1 cellular context compared by ENCODE assay signal in the genomic region with DNA sequence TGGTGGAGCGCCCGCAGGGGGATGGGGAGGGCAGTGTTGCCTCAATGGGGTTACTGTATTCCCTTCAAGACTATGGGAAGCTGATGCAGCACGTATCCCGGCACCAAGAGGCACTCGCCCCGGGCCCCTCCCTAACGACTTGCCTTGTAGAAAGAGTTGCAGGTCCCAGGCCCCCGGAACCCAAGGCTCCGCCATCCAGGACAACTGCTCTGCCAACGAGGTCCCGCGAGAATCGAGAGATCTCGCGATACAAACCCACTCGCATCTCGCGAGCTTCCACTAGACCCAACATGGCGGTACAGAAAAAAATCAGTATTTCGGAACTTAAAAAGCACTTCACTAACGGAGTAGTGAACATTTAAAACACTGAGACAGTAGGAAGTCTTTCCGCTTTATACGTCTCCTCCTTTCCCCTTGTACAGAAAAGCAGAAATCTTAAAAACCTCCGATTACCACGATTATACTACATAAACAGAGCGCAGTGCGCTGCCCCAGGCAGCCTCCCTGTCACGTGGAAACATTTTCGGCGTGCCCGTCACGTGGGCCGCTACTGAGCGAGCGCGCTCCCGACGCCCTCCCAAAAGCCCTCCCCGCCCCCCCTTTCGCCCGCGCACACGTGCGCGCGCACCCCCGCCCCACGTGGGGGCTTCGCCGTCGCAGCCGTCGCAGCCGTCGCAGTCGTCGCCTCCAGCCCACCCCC.
TF ChIP-seq lines count a peak whose summit lies in the region.

Gene ZZZ3 (minus strand): TSS at position 217 of the 700 bp plus-strand sequence. CDS start 49,304 bp downstream, outside the sequence.

TF ChIP-seq in HepG2, 621 proteins besides CTCF, POLR2A, EP300 and RAD21 (continued from another document and continues in another):
- TF ChIP-seq, protein P1, sequence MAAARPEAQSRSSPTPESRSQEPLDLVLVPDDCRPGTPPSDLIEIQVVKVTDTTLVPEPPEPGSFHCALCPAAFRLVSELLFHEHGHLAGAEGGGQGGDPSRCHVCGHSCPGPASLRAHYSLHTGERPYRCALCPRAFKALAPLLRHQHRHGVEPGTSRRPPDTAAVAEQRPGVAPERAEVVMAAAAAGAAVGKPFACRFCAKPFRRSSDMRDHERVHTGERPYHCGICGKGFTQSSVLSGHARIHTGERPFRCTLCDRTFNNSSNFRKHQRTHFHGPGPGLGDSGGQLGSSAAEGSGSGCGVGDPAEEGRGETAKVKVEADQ (CRISPR knock-in tag; IDR thresholded peaks at IDR 0.05; ENCODE audit: borderline replicate concordance): no peak
- TF ChIP-seq ZNF496 (CRISPR knock-in tag; IDR thresholded peaks at IDR 0.05; ENCODE audit: insufficient replicate concordance): no peak
- no peak for TF ChIP-seq NCOR1 (IDR thresholded peaks at IDR 0.05; ENCODE audit: borderline replicate concordance, low read length)
- TF ChIP-seq, protein P2, sequence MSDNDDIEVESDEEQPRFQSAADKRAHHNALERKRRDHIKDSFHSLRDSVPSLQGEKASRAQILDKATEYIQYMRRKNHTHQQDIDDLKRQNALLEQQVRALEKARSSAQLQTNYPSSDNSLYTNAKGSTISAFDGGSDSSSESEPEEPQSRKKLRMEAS (IDR thresholded peaks at IDR 0.05): peak; percentile 82
- TF ChIP-seq ZNF251 (CRISPR knock-in tag; IDR thresholded peaks at IDR 0.05): no peak
- no peak for TF ChIP-seq ZBTB38 (CRISPR knock-in tag; IDR thresholded peaks at IDR 0.05)
- TF ChIP-seq, protein P3, sequence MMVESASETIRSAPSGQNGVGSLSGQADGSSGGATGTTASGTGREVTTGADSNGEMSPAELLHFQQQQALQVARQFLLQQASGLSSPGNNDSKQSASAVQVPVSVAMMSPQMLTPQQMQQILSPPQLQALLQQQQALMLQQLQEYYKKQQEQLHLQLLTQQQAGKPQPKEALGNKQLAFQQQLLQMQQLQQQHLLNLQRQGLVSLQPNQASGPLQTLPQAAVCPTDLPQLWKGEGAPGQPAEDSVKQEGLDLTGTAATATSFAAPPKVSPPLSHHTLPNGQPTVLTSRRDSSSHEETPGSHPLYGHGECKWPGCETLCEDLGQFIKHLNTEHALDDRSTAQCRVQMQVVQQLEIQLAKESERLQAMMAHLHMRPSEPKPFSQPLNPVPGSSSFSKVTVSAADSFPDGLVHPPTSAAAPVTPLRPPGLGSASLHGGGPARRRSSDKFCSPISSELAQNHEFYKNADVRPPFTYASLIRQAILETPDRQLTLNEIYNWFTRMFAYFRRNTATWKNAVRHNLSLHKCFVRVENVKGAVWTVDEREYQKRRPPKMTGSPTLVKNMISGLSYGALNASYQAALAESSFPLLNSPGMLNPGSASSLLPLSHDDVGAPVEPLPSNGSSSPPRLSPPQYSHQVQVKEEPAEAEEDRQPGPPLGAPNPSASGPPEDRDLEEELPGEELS (CRISPR knock-in tag; IDR thresholded peaks at IDR 0.05): no peak
- TF ChIP-seq SMAD3 (CRISPR knock-in tag; IDR thresholded peaks at IDR 0.05): no peak
- TF ChIP-seq SP5 (CRISPR knock-in tag; IDR thresholded peaks at IDR 0.05; ENCODE audit: borderline replicate concordance, low read depth): no peak
- TF ChIP-seq GTF3A (CRISPR knock-in tag; conservative IDR thresholded peaks at IDR 0.05): no peak
- no peak; the same call in 1 of the 2 replicates for TF ChIP-seq NFRKB (IDR thresholded peaks at IDR 0.05)
- TF ChIP-seq ZNF570 (CRISPR knock-in tag; IDR thresholded peaks at IDR 0.05; ENCODE audit: borderline replicate concordance): no peak
- TF ChIP-seq HNF4A (CRISPR knock-in tag; IDR thresholded peaks at IDR 0.05): no peak
- peak; percentile 24; the same call in 1 of the 2 replicates for TF ChIP-seq ELF1 (CRISPR knock-in tag; IDR thresholded peaks at IDR 0.05)
- no peak for TF ChIP-seq ZKSCAN1 (IDR thresholded peaks at IDR 0.05; ENCODE audit: low read length)
- TF ChIP-seq SP1 (IDR thresholded peaks at IDR 0.05): peak; percentile 80; the same call in 1 of the 2 replicates
- TF ChIP-seq SP1 (CRISPR knock-in tag; IDR thresholded peaks at IDR 0.05): 0 out of 2 replicates have a peak, but pooled peaks have one; percentile 17
- 0 out of 2 replicates have a peak, but pooled peaks have one; percentile 42 for TF ChIP-seq TMF1 (CRISPR knock-in tag; IDR thresholded peaks at IDR 0.05; ENCODE audit: low read depth)
- TF ChIP-seq MTF2 (CRISPR knock-in tag; IDR thresholded peaks at IDR 0.05; ENCODE audit: borderline replicate concordance): no peak
- TF ChIP-seq, protein P4, sequence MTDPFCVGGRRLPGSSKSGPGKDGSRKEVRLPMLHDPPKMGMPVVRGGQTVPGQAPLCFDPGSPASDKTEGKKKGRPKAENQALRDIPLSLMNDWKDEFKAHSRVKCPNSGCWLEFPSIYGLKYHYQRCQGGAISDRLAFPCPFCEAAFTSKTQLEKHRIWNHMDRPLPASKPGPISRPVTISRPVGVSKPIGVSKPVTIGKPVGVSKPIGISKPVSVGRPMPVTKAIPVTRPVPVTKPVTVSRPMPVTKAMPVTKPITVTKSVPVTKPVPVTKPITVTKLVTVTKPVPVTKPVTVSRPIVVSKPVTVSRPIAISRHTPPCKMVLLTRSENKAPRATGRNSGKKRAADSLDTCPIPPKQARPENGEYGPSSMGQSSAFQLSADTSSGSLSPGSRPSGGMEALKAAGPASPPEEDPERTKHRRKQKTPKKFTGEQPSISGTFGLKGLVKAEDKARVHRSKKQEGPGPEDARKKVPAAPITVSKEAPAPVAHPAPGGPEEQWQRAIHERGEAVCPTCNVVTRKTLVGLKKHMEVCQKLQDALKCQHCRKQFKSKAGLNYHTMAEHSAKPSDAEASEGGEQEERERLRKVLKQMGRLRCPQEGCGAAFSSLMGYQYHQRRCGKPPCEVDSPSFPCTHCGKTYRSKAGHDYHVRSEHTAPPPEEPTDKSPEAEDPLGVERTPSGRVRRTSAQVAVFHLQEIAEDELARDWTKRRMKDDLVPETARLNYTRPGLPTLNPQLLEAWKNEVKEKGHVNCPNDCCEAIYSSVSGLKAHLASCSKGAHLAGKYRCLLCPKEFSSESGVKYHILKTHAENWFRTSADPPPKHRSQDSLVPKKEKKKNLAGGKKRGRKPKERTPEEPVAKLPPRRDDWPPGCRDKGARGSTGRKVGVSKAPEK (CRISPR knock-in tag; IDR thresholded peaks at IDR 0.05; ENCODE audit: borderline replicate concordance): no peak
- TF ChIP-seq, protein P5, sequence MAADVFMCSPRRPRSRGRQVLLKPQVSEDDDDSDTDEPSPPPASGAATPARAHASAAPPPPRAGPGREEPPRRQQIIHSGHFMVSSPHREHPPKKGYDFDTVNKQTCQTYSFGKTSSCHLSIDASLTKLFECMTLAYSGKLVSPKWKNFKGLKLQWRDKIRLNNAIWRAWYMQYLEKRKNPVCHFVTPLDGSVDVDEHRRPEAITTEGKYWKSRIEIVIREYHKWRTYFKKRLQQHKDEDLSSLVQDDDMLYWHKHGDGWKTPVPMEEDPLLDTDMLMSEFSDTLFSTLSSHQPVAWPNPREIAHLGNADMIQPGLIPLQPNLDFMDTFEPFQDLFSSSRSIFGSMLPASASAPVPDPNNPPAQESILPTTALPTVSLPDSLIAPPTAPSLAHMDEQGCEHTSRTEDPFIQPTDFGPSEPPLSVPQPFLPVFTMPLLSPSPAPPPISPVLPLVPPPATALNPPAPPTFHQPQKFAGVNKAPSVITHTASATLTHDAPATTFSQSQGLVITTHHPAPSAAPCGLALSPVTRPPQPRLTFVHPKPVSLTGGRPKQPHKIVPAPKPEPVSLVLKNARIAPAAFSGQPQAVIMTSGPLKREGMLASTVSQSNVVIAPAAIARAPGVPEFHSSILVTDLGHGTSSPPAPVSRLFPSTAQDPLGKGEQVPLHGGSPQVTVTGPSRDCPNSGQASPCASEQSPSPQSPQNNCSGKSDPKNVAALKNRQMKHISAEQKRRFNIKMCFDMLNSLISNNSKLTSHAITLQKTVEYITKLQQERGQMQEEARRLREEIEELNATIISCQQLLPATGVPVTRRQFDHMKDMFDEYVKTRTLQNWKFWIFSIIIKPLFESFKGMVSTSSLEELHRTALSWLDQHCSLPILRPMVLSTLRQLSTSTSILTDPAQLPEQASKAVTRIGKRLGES (CRISPR knock-in tag; IDR thresholded peaks at IDR 0.05; ENCODE audit: borderline replicate concordance): 0 out of 2 replicates have a peak, but pooled peaks have one; percentile 49
- TF ChIP-seq ZNF839 (CRISPR knock-in tag; IDR thresholded peaks at IDR 0.05; ENCODE audit: borderline replicate concordance): no peak
- no peak for TF ChIP-seq XRCC5 (optimal IDR thresholded peaks at IDR 0.05; ENCODE audit: low read length)
- TF ChIP-seq, protein P6, sequence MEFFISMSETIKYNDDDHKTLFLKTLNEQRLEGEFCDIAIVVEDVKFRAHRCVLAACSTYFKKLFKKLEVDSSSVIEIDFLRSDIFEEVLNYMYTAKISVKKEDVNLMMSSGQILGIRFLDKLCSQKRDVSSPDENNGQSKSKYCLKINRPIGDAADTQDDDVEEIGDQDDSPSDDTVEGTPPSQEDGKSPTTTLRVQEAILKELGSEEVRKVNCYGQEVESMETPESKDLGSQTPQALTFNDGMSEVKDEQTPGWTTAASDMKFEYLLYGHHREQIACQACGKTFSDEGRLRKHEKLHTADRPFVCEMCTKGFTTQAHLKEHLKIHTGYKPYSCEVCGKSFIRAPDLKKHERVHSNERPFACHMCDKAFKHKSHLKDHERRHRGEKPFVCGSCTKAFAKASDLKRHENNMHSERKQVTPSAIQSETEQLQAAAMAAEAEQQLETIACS (CRISPR knock-in tag; IDR thresholded peaks at IDR 0.05): peak; percentile 98
- no peak for TF ChIP-seq ZNF143 (CRISPR knock-in tag; IDR thresholded peaks at IDR 0.05)
- TF ChIP-seq TOE1 (CRISPR knock-in tag; IDR thresholded peaks at IDR 0.05): no peak
- no peak for TF ChIP-seq NR2F1 (CRISPR knock-in tag; IDR thresholded peaks at IDR 0.05)
- TF ChIP-seq, protein P7, sequence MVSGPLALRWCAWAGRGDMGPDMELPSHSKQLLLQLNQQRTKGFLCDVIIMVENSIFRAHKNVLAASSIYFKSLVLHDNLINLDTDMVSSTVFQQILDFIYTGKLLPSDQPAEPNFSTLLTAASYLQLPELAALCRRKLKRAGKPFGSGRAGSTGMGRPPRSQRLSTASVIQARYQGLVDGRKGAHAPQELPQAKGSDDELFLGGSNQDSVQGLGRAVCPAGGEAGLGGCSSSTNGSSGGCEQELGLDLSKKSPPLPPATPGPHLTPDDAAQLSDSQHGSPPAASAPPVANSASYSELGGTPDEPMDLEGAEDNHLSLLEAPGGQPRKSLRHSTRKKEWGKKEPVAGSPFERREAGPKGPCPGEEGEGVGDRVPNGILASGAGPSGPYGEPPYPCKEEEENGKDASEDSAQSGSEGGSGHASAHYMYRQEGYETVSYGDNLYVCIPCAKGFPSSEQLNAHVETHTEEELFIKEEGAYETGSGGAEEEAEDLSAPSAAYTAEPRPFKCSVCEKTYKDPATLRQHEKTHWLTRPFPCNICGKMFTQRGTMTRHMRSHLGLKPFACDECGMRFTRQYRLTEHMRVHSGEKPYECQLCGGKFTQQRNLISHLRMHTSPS (CRISPR knock-in tag; IDR thresholded peaks at IDR 0.05; ENCODE audit: low read depth): no peak
- TF ChIP-seq HOXA3 (CRISPR knock-in tag; IDR thresholded peaks at IDR 0.05): peak; percentile 81
- peak; percentile 40; the same call in 1 of the 2 replicates for TF ChIP-seq FOXK2 (IDR thresholded peaks at IDR 0.05)
- TF ChIP-seq, protein P8, sequence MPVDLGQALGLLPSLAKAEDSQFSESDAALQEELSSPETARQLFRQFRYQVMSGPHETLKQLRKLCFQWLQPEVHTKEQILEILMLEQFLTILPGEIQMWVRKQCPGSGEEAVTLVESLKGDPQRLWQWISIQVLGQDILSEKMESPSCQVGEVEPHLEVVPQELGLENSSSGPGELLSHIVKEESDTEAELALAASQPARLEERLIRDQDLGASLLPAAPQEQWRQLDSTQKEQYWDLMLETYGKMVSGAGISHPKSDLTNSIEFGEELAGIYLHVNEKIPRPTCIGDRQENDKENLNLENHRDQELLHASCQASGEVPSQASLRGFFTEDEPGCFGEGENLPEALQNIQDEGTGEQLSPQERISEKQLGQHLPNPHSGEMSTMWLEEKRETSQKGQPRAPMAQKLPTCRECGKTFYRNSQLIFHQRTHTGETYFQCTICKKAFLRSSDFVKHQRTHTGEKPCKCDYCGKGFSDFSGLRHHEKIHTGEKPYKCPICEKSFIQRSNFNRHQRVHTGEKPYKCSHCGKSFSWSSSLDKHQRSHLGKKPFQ (CRISPR knock-in tag; IDR thresholded peaks at IDR 0.05; ENCODE audit: insufficient replicate concordance): no peak
- TF ChIP-seq MBD4 (IDR thresholded peaks at IDR 0.05; ENCODE audit: borderline replicate concordance, low read length): no peak
- 0 out of 2 replicates have a peak, but pooled peaks have one; percentile 28 for TF ChIP-seq ZMAT3 (CRISPR knock-in tag; conservative IDR thresholded peaks at IDR 0.05)
- TF ChIP-seq HES4 (CRISPR knock-in tag; IDR thresholded peaks at IDR 0.05; ENCODE audit: borderline replicate concordance): no peak
- TF ChIP-seq, protein P9, sequence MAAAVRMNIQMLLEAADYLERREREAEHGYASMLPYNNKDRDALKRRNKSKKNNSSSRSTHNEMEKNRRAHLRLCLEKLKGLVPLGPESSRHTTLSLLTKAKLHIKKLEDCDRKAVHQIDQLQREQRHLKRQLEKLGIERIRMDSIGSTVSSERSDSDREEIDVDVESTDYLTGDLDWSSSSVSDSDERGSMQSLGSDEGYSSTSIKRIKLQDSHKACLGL (CRISPR knock-in tag; IDR thresholded peaks at IDR 0.05): no peak; the same call in 1 of the 2 replicates
- TF ChIP-seq THRA (CRISPR knock-in tag; IDR thresholded peaks at IDR 0.05; ENCODE audit: borderline replicate concordance): peak; percentile 8; the same call in 1 of the 2 replicates
- no peak for TF ChIP-seq NBN (conservative IDR thresholded peaks at IDR 0.05)
- no peak for TF ChIP-seq MATR3 (CRISPR knock-in tag; IDR thresholded peaks at IDR 0.05)
- no peak for TF ChIP-seq CENPX (CRISPR knock-in tag; IDR thresholded peaks at IDR 0.05)
- TF ChIP-seq ZFAT (CRISPR knock-in tag; conservative IDR thresholded peaks at IDR 0.05): no peak
- TF ChIP-seq IKZF1 (IDR thresholded peaks at IDR 0.05): no peak
- TF ChIP-seq, protein P10, sequence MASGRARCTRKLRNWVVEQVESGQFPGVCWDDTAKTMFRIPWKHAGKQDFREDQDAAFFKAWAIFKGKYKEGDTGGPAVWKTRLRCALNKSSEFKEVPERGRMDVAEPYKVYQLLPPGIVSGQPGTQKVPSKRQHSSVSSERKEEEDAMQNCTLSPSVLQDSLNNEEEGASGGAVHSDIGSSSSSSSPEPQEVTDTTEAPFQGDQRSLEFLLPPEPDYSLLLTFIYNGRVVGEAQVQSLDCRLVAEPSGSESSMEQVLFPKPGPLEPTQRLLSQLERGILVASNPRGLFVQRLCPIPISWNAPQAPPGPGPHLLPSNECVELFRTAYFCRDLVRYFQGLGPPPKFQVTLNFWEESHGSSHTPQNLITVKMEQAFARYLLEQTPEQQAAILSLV (CRISPR knock-in tag; IDR thresholded peaks at IDR 0.05; ENCODE audit: borderline replicate concordance): peak; percentile 32; the same call in 1 of the 2 replicates
